In the genomic region with DNA sequence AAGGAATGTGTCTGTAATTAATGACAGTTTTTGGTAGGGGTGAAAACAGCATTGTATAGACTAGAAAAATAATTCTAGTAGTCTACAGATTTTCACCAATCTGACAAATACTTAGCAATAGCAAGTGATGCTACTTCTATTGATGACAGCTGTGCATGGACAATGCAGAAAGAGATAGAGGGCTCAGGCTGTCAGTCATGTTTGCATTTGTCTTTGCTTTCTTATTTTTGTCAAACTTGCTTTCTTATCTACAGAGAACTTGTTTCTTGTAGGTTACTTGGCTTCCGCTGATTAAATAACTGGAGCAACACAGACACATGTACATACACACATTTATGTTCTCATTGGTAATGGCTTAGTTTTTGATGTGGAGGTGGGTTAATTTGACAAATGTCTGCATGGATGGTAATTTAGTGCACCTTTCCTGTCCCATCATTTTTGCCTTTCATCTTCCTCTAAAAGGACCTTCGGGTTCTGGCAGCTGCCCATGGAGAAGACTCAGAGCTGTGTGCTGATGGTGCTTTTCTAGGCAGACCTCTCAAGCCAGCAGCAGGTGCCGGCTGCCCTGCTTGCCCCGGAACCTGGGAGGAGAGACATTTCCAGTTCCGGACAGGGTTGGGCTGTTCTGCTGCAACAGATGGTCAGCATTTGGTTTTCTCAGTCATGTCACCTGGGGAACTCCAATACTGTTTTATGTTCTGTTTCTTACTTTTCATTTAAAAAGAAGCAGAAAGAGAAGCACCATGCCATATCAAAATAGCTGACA, we compare ENCODE assay signal across 9 cellular contexts. TPM values are rescaled to one million over a fixed set of nuclear protein-coding genes. Genes with fewer than 3 reads are reported as not detected.
DNase-seq lines count a peak whose midpoint lies in the region; ATAC-seq and TF ChIP-seq lines count a peak whose summit lies in the region.
"Had no signal": no experiment of that assay in that cellular context is flagged by ENCODE, and none has a peak within 500 bp of the region (broad histone marks: within the 10 kb centered on the region; RNA-seq: fewer than 3 reads in every experiment).

No MANE protein-coding gene starts in this region.

- peak overlapping the region; percentile 96 for H3K27ac Mint-ChIP-seq in T-helper 17 cell

- no peaks in the 10 kb centered on the region for H3K4me1 ChIP-seq in body of pancreas

- H3K36me3 ChIP-seq in GM06990 (ENCODE audit: control insufficient read depth, insufficient read depth, low read length) (no peaks in the 10 kb centered on the region), body of pancreas (replicated peaks in 1 of 2; ENCODE audit: insufficient read depth in 1 of 2, low read depth in 2 of 2) (no peaks in the 10 kb centered on the region)

- H3K4me3 Mint-ChIP-seq in T-helper 17 cell, result peak overlapping the region; percentile 78

- H3K27me3 ChIP-seq in GM06990 (replicated peaks; ENCODE audit: control insufficient read depth, insufficient read depth, low read length) (no peaks in the 10 kb centered on the region), body of pancreas (no peaks in the 10 kb centered on the region)

- peaks cover 48% of the 10 kb centered on the region for H3K4me1 Mint-ChIP-seq in T-helper 17 cell

- H3K36me3 Mint-ChIP-seq in T-helper 17 cell (ENCODE audit: low read depth), result peaks cover 7% of the 10 kb centered on the region

- TF ChIP-seq CTCF in GM06990 (IDR thresholded peaks at IDR 0.05; ENCODE audit: insufficient read depth, low read length, poor library complexity, severe bottlenecking), result no peak
- no peak for TF ChIP-seq CTCF in body of pancreas (IDR thresholded peaks at IDR 0.05)

- H3K27ac ChIP-seq in body of pancreas, result no peak overlapping the region

- TF ChIP-seq POLR2A in GM19099 (IDR thresholded peaks at IDR 0.05; ENCODE audit: extremely low read depth, insufficient read length, low read depth) (peak; percentile 66), body of pancreas (IDR thresholded peaks at IDR 0.05) (no peak)

- intact Hi-C loops in body of pancreas (cut with DNase I), result no loop called here

- 44 to 58% methylated on average over 5 of the region's 5 CpGs for WGBS in body of pancreas, 2 donors

- H3K9me3 ChIP-seq in T-helper 17 cell (ENCODE audit: control insufficient read depth, low read length, poor library complexity, severe bottlenecking) (peaks cover 3% of the 10 kb centered on the region), body of pancreas (no peaks in the 10 kb centered on the region)

- peak; percentile 58 for ATAC-seq in HG02938 (IDR thresholded peaks at IDR 0.05; ENCODE audit: unreplicated experiment)
- ATAC-seq in T-helper 17 cell, result peak; percentile 11
- ATAC-seq in body of pancreas, result no peak

- H3K4me3 ChIP-seq in GM06990 (replicated peaks; ENCODE audit: low read depth, low read length), result peak overlapping the region; percentile 48
- H3K4me3 ChIP-seq in body of pancreas, result no peak overlapping the region

- DNase-seq in GM06990 (ENCODE audit: extremely low read depth, insufficient read length) (peak; percentile 80), T-helper 17 cell (no peak), epidermal melanocyte (ENCODE audit: insufficient read length, low spot score) (no peak), body of pancreas (no peak), DMS79 treated with DMSO at 0.1 percent for 48 hours (lab: John Stamatoyannopoulos, UW) (no peak), NCI-H2227 (lab: John Stamatoyannopoulos, UW; ENCODE audit: unreplicated experiment) (no peak)
- DNase-seq: NCI-H1048 had no signal

- no peaks in the 10 kb centered on the region for H3K27me3 Mint-ChIP-seq in T-helper 17 cell

RNA-seq across cellular contexts. Expression of gene CAMK4, which starts 28.8 kb away (rescaled TPM):
- 100 to 1,000 TPM; 139 to 163 TPM for total RNA-seq in T-helper 17 cell
- total RNA-seq in body of pancreas, result under 1 TPM in 1 of 2 donors, not detected in 1; 0.78 TPM

Comparison
In these comparisons a context has a peak if more than half of its experiments do, and no peak if none do; other contexts are left out.
1. RNA of gene CAMK4, which starts 28.8 kb away (total RNA-seq): 139 to 163 TPM in T-helper 17 cell; 0.78 TPM in body of pancreas; every median in the first group is over 10 times any median in the second.